ENCODE assay signal across 12 cellular contexts in genomic region chr7:111650456-111650999, GRCh38.
DNase-seq lines count a peak whose midpoint lies in the region; ATAC-seq lines count a peak whose summit lies in the region.
"Had no signal": no experiment of that assay in that cellular context is flagged by ENCODE, and none has a peak within 500 bp of the region (broad histone marks: within the 10 kb centered on the region; RNA-seq: fewer than 3 reads in every experiment).

No MANE protein-coding gene starts in this region.

- ATAC-seq in GM18498 (IDR thresholded peaks at IDR 0.05; ENCODE audit: unreplicated experiment): no peak
- ATAC-seq: activated naive CD8-positive, alpha-beta T cell treated with anti-CD3 and anti-CD28 coated beads, Interleukin-2, amount 50 U/mL, for 24 hours; natural killer cell treated with Interleukin-12 subunit alpha and Interleukin-12 subunit beta and Interleukin-15 and Interleukin-18, amount 100 ng/mL, for 72 hours had no signal

- DNase-seq in EL: peak; percentile 57
- DNase-seq in NCI-H2029 treated with DMSO at 0.1 percent for 48 hours (lab: John Stamatoyannopoulos, UW): peak; percentile 3
- DNase-seq in dermis blood vessel endothelial cell: peak; percentile 19
- DNase-seq in myocyte (ENCODE audit: low read depth): peak; percentile 35
- no peak for DNase-seq in stimulated activated naive CD4-positive, alpha-beta T cell (lab: John Stamatoyannopoulos, UW)
- no peak for DNase-seq in cerebellar cortex (ENCODE audit: low spot score)
- DNase-seq: activated naive CD8-positive, alpha-beta T cell treated with anti-CD3 and anti-CD28 coated beads, Interleukin-2, amount 50 U/mL, for 24 hours; DMS79 treated with DMSO at 0.1 percent for 48 hours; effector memory CD4-positive, alpha-beta T cell; NCI-H1436 treated with DMSO at 0.1 percent for 48 hours had no signal

Comparison
In these comparisons a context has a peak if more than half of its experiments do, and no peak if none do; other contexts are left out.
1. DNase-seq: peak in EL (single experiment), NCI-H2029 treated with DMSO at 0.1 percent for 48 hours (single experiment), dermis blood vessel endothelial cell (single experiment) and myocyte (single experiment); none in stimulated activated naive CD4-positive, alpha-beta T cell (0 of 6) and cerebellar cortex (single experiment).